18 cellular contexts compared by ENCODE assay signal in genomic region chr18:12772111-12772510, GRCh38.
"Had no signal": no experiment of that assay in that cellular context is flagged by ENCODE, and none has a peak within 500 bp of the region (broad histone marks: within the 10 kb centered on the region; RNA-seq: fewer than 3 reads in every experiment).

No MANE protein-coding gene starts in this region.

- H3K9me3 ChIP-seq: colonic mucosa, psoas muscle had no signal

- H3K36me3 ChIP-seq: colonic mucosa had no signal

- DNase-seq: colonic mucosa; effector CD4-positive, alpha-beta T cell; endodermal cell; erythroblast; foreskin melanocyte; head of caudate nucleus; hippocampal formation; left colon; mesendoderm; naive thymus-derived CD4-positive, alpha-beta T cell; nephron progenitor cell; psoas muscle; retina; stimulated activated CD4-positive, alpha-beta T cell treated with anti-CD3 and anti-CD28 coated beads, Interleukin-2, amount 100 ng/mL, for 48 hours; stimulated activated naive CD4-positive, alpha-beta T cell treated with Interleukin-2 at 50 U/mL for 16 hours; trophoblast cell had no signal

- H3K27me3 ChIP-seq: colonic mucosa had no signal

- H3K4me1 ChIP-seq: colonic mucosa, parathyroid adenoma, psoas muscle had no signal

- ATAC-seq: left colon; naive thymus-derived CD4-positive, alpha-beta T cell; psoas muscle had no signal

- H3K4me3 ChIP-seq: colonic mucosa, psoas muscle, smooth muscle cell had no signal

- H3K27ac ChIP-seq: colonic mucosa, parathyroid adenoma, psoas muscle had no signal
